Comparison of ENCODE assay signal across 11 cellular contexts in genomic region chr17:859461-860195, GRCh38.
DNase-seq lines count a peak whose midpoint lies in the region; ATAC-seq and TF ChIP-seq lines count a peak whose summit lies in the region.
"Had no signal": no experiment of that assay in that cellular context is flagged by ENCODE, and none has a peak within 500 bp of the region (broad histone marks: within the 10 kb centered on the region; RNA-seq: fewer than 3 reads in every experiment).

No MANE protein-coding gene starts in this region.

- intact Hi-C loops in colonic mucosa (cut with DNase I): no loop called here

- TF ChIP-seq CTCF in GM23338 (conservative IDR thresholded peaks at IDR 0.05; ENCODE audit: low read depth in 2 of 2) (no peak), colonic mucosa (IDR thresholded peaks at IDR 0.05) (no peak)

- no peak for DNase-seq in GM23338 (ENCODE audit: low spot score)
- DNase-seq in colonic mucosa: no peak
- DNase-seq in kidney glomerular epithelial cell (lab: John Stamatoyannopoulos, UW): peak; percentile 13
- no peak for DNase-seq in HUDEP-2 (lab: John Stamatoyannopoulos, UW; ENCODE audit: unreplicated experiment in 76 of 76)
- DNase-seq in midbrain (lab: John Stamatoyannopoulos, UW): no peak
- no peak for DNase-seq in KG1 (lab: John Stamatoyannopoulos, UW)
- DNase-seq in activated CD4-positive, alpha-beta T cell treated with anti-CD3 and anti-CD28 coated beads for 48 hours: no peak
- DNase-seq: NCI-H446 treated with DMSO at 0.1 percent for 48 hours had no signal

- H3K79me2 ChIP-seq in GM23338 (replicated peaks; ENCODE audit: insufficient read depth): peaks cover 81% of the 10 kb centered on the region

- 0 out of 2 replicates have a peak overlapping the region, but pooled peaks have one; percentile 14 for H3K4me2 ChIP-seq in GM23338

- H4K20me1 ChIP-seq in GM23338 (replicated peaks; ENCODE audit: insufficient read depth): peaks cover 28% of the 10 kb centered on the region

- peak overlapping the region; percentile 73; the same call in 1 of the 2 replicates for H3K27ac Mint-ChIP-seq in GM23338
- H3K27ac Mint-ChIP-seq: dendritic cell treated with granulocyte-macrophage colony-stimulating factor and Interleukin-4, amounts not matched to agents 40 ng/mL and 50 ng/mL, for 4 days had no signal

- H3K9ac ChIP-seq in colonic mucosa (ENCODE audit: low read depth in 2 of 2, low read length in 2 of 2): no peak overlapping the region
- peak overlapping the region; percentile 23 to 69 (median 61) for H3K9ac ChIP-seq in skeletal muscle tissue (ENCODE audit: low read depth in 1 of 3, low read length in 3 of 3)

- no peaks in the 10 kb centered on the region for H3F3A ChIP-seq in GM23338 (replicated peaks; ENCODE audit: low read depth)

- peak; percentile 27; the same call in 2 of the 3 replicates for ATAC-seq in GM23338
- ATAC-seq: HCT116 had no signal

- H3K9me3 Mint-ChIP-seq in GM23338: no peaks in the 10 kb centered on the region
- H3K9me3 Mint-ChIP-seq: dendritic cell treated with granulocyte-macrophage colony-stimulating factor and Interleukin-4, amounts not matched to agents 40 ng/mL and 50 ng/mL, for 4 days had no signal

- H3K4me3 Mint-ChIP-seq in GM23338: no peak overlapping the region
- H3K4me3 Mint-ChIP-seq: dendritic cell treated with granulocyte-macrophage colony-stimulating factor and Interleukin-4, amounts not matched to agents 40 ng/mL and 50 ng/mL, for 4 days had no signal

- H3K4me3 ChIP-seq in GM23338 (no peak overlapping the region), colonic mucosa (no peak overlapping the region), skeletal muscle tissue (ENCODE audit: low read length in 3 of 3) (peak overlapping the region in 2 of 3 donors; percentile 7 to 29)

- H3K9me3 ChIP-seq in colonic mucosa (no peaks in the 10 kb centered on the region), skeletal muscle tissue (ENCODE audit: control insufficient read depth in 3 of 3, low read length in 3 of 3) (no peaks in the 10 kb centered on the region)

- H3K4me1 ChIP-seq in GM23338 (ENCODE audit: insufficient read depth): no peaks in the 10 kb centered on the region; the same call in 1 of the 2 replicates
- H3K4me1 ChIP-seq in colonic mucosa: no peaks in the 10 kb centered on the region
- peaks cover 17 to 28% (median 27%) of the 10 kb centered on the region in 3 donors for H3K4me1 ChIP-seq in skeletal muscle tissue (ENCODE audit: control insufficient read depth in 3 of 3, insufficient read depth in 3 of 3, low read length in 3 of 3)

- H3K27me3 ChIP-seq in GM23338 (ENCODE audit: insufficient read depth) (no peaks in the 10 kb centered on the region), colonic mucosa (no peaks in the 10 kb centered on the region), skeletal muscle tissue (ENCODE audit: control insufficient read depth in 3 of 3, insufficient read depth in 3 of 3, low read length in 3 of 3) (no peaks in the 10 kb centered on the region)

- no peaks in the 10 kb centered on the region for H3K9me2 ChIP-seq in GM23338 (ENCODE audit: insufficient read depth)

- H3K27ac ChIP-seq in GM23338 (ENCODE audit: low read depth): peak overlapping the region; percentile 42
- peak overlapping the region; percentile 62 for H3K27ac ChIP-seq in colonic mucosa
- H3K27ac ChIP-seq in skeletal muscle tissue (ENCODE audit: low read depth, low read length): peak overlapping the region; percentile 77

- H3K36me3 ChIP-seq in GM23338 (ENCODE audit: insufficient read depth) (no peaks in the 10 kb centered on the region), colonic mucosa (no peaks in the 10 kb centered on the region), skeletal muscle tissue (ENCODE audit: control insufficient read depth in 3 of 3, insufficient read depth in 3 of 3, low read length in 3 of 3) (no peaks in the 10 kb centered on the region)

- H2AFZ ChIP-seq in GM23338: no peak overlapping the region

- peaks cover 7% of the 10 kb centered on the region for H3K4me1 Mint-ChIP-seq in GM23338

- H3K36me3 Mint-ChIP-seq in GM23338 (ENCODE audit: low read depth): peaks cover 5% of the 10 kb centered on the region; the same call in 1 of the 3 replicates

- H3K27me3 Mint-ChIP-seq in GM23338 (ENCODE audit: insufficient read depth, low read depth, poor library complexity): peaks cover 11% of the 10 kb centered on the region

TF ChIP-seq in GM23338, 12 proteins besides CTCF, POLR2A, EP300 and RAD21 (continues in another document):
- no peak for TF ChIP-seq ZNF331 (CRISPR knock-in tag; IDR thresholded peaks at IDR 0.05; ENCODE audit: low read depth)
- TF ChIP-seq EZH2phosphoT487 (IDR thresholded peaks at IDR 0.05; ENCODE audit: unreplicated experiment): no peak
- no peak for TF ChIP-seq NANOG (IDR thresholded peaks at IDR 0.05; ENCODE audit: borderline replicate concordance)
- no peak for TF ChIP-seq POLR2AphosphoS5 (IDR thresholded peaks at IDR 0.05; ENCODE audit: low read depth)
- TF ChIP-seq, protein P1, sequence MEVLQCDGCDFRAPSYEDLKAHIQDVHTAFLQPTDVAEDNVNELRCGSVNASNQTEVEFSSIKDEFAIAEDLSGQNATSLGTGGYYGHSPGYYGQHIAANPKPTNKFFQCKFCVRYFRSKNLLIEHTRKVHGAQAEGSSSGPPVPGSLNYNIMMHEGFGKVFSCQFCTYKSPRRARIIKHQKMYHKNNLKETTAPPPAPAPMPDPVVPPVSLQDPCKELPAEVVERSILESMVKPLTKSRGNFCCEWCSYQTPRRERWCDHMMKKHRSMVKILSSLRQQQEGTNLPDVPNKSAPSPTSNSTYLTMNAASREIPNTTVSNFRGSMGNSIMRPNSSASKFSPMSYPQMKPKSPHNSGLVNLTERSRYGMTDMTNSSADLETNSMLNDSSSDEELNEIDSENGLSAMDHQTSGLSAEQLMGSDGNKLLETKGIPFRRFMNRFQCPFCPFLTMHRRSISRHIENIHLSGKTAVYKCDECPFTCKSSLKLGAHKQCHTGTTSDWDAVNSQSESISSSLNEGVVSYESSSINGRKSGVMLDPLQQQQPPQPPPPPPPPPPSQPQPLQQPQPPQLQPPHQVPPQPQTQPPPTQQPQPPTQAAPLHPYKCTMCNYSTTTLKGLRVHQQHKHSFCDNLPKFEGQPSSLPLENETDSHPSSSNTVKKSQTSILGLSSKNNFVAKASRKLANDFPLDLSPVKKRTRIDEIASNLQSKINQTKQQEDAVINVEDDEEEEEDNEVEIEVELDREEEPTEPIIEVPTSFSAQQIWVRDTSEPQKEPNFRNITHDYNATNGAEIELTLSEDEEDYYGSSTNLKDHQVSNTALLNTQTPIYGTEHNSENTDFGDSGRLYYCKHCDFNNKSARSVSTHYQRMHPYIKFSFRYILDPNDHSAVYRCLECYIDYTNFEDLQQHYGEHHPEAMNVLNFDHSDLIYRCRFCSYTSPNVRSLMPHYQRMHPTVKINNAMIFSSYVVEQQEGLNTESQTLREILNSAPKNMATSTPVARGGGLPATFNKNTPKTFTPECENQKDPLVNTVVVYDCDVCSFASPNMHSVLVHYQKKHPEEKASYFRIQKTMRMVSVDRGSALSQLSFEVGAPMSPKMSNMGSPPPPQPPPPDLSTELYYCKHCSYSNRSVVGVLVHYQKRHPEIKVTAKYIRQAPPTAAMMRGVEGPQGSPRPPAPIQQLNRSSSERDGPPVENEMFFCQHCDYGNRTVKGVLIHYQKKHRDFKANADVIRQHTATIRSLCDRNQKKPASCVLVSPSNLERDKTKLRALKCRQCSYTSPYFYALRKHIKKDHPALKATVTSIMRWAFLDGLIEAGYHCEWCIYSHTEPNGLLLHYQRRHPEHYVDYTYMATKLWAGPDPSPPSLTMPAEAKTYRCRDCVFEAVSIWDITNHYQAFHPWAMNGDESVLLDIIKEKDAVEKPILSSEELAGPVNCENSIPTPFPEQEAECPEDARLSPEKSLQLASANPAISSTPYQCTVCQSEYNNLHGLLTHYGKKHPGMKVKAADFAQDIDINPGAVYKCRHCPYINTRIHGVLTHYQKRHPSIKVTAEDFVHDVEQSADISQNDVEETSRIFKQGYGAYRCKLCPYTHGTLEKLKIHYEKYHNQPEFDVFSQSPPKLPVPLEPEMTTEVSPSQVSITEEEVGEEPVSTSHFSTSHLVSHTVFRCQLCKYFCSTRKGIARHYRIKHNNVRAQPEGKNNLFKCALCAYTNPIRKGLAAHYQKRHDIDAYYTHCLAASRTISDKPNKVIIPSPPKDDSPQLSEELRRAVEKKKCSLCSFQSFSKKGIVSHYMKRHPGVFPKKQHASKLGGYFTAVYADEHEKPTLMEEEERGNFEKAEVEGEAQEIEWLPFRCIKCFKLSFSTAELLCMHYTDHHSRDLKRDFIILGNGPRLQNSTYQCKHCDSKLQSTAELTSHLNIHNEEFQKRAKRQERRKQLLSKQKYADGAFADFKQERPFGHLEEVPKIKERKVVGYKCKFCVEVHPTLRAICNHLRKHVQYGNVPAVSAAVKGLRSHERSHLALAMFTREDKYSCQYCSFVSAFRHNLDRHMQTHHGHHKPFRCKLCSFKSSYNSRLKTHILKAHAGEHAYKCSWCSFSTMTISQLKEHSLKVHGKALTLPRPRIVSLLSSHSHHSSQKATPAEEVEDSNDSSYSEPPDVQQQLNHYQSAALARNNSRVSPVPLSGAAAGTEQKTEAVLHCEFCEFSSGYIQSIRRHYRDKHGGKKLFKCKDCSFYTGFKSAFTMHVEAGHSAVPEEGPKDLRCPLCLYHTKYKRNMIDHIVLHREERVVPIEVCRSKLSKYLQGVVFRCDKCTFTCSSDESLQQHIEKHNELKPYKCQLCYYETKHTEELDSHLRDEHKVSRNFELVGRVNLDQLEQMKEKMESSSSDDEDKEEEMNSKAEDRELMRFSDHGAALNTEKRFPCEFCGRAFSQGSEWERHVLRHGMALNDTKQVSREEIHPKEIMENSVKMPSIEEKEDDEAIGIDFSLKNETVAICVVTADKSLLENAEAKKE (CRISPR knock-in tag; IDR thresholded peaks at IDR 0.05): no peak
- TF ChIP-seq CREB1 (CRISPR knock-in tag; IDR thresholded peaks at IDR 0.05; ENCODE audit: low read depth): no peak
- TF ChIP-seq STAT1 (IDR thresholded peaks at IDR 0.05; ENCODE audit: unreplicated experiment): no peak
- TF ChIP-seq JUNB (IDR thresholded peaks at IDR 0.05; ENCODE audit: unreplicated experiment): no peak
- TF ChIP-seq ZNF114 (CRISPR knock-in tag; IDR thresholded peaks at IDR 0.05): no peak
- TF ChIP-seq, protein P2, sequence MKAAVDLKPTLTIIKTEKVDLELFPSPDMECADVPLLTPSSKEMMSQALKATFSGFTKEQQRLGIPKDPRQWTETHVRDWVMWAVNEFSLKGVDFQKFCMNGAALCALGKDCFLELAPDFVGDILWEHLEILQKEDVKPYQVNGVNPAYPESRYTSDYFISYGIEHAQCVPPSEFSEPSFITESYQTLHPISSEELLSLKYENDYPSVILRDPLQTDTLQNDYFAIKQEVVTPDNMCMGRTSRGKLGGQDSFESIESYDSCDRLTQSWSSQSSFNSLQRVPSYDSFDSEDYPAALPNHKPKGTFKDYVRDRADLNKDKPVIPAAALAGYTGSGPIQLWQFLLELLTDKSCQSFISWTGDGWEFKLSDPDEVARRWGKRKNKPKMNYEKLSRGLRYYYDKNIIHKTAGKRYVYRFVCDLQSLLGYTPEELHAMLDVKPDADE (IDR thresholded peaks at IDR 0.05): no peak

Comparison
In these comparisons a context has a peak if more than half of its experiments do, and no peak if none do; other contexts are left out.
1. H3K4me3 ChIP-seq: peak in skeletal muscle tissue (2 of 3); none in GM23338 (single experiment) and colonic mucosa (single experiment).
2. H3K9ac ChIP-seq: peak in skeletal muscle tissue (3 of 3); none in colonic mucosa (0 of 2).
3. Peak in every context shown above with its lines, with median percentiles within 50 percentile points of each other: H3K27ac ChIP-seq.